20 cellular contexts compared by ENCODE assay signal in the genomic region with DNA sequence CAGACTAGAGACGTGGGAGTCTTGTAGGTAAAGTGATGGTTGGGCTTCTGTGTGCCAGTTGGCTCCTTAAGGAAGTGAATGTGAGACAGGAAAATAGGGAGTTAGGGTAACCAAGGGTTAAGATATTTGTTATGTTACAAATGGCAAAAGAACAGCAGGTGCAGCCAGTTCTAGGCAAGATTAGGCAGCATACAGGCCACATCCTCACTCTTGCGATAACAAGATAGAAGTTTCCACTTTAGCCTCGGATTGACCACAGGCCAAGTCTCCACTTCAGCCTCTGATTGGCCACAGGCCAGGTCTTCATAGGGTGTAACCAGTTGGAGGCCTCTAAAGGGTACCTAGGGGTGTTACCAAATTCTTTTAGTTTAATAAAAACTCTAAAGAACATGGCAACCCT. TPM values are rescaled to one million over a fixed set of nuclear protein-coding genes. Genes with fewer than 3 reads are reported as not detected.
DNase-seq lines count a peak whose midpoint lies in the region; ATAC-seq and TF ChIP-seq lines count a peak whose summit lies in the region.
"Had no signal": no experiment of that assay in that cellular context is flagged by ENCODE, and none has a peak within 500 bp of the region (broad histone marks: within the 10 kb centered on the region; RNA-seq: fewer than 3 reads in every experiment).

No MANE protein-coding gene starts in this region.

- peak overlapping the region; percentile 57 for H3K27ac Mint-ChIP-seq in neural progenitor cell

- no peaks in the 10 kb centered on the region for H3K36me3 Mint-ChIP-seq in neural progenitor cell

- H3K27ac ChIP-seq in KMS-11 (no peak overlapping the region), neural progenitor cell (no peak overlapping the region)
- H3K27ac ChIP-seq: 22Rv1 had no signal

- no peaks in the 10 kb centered on the region for H3K9me3 ChIP-seq in neural progenitor cell (ENCODE audit: low read depth)
- H3K9me3 ChIP-seq: Peyer's patch had no signal

- H3K36me3 ChIP-seq in KMS-11 (ENCODE audit: insufficient read depth) (no peaks in the 10 kb centered on the region), neural progenitor cell (no peaks in the 10 kb centered on the region)
- H3K36me3 ChIP-seq: Peyer's patch had no signal

- H3K9me3 Mint-ChIP-seq in neural progenitor cell, result no peaks in the 10 kb centered on the region

- H3K4me3 ChIP-seq in KMS-11 (IDR thresholded peaks at IDR 0.05; ENCODE audit: insufficient read depth, low read depth, low read length), result no peak overlapping the region
- no peak overlapping the region for H3K4me3 ChIP-seq in neural progenitor cell
- H3K4me3 ChIP-seq: Peyer's patch had no signal

- H3K9ac ChIP-seq in KMS-11, result no peak overlapping the region
- H3K9ac ChIP-seq in neural progenitor cell, result no peak overlapping the region

- H3K27me3 ChIP-seq in KMS-11 (ENCODE audit: insufficient read depth, low read depth), result no peaks in the 10 kb centered on the region
- H3K27me3 ChIP-seq in neural progenitor cell, result no peaks in the 10 kb centered on the region
- H3K27me3 ChIP-seq: Peyer's patch had no signal

- H3K27me3 Mint-ChIP-seq in neural progenitor cell (ENCODE audit: insufficient read depth, low read depth), result peaks cover 6% of the 10 kb centered on the region

- H3K4me3 Mint-ChIP-seq in neural progenitor cell, result no peak overlapping the region

- H3K4me2 ChIP-seq in KMS-11 (peak overlapping the region; percentile 17; the same call in 1 of the 2 replicates), neural progenitor cell (no peak overlapping the region)

- H2AFZ ChIP-seq in KMS-11 (ENCODE audit: low read depth) (peak overlapping the region; percentile 31; the same call in 1 of the 2 replicates), neural progenitor cell (replicated peaks) (no peak overlapping the region)

- H4K20me1 ChIP-seq in KMS-11 (ENCODE audit: insufficient read depth) (no peaks in the 10 kb centered on the region), neural progenitor cell (ENCODE audit: low read depth) (no peaks in the 10 kb centered on the region)

- peak; percentile 11 for DNase-seq in DMS79 treated with DMSO at 0.1 percent for 48 hours (lab: John Stamatoyannopoulos, UW)
- DNase-seq in DMS79 (lab: John Stamatoyannopoulos, UW), result no peak
- DNase-seq in UCSD-AML1 (lab: John Stamatoyannopoulos, UW; ENCODE audit: unreplicated experiment), result peak; percentile 23
- DNase-seq in neural progenitor cell (ENCODE audit: low spot score), result no peak
- DNase-seq in left lobe of liver (ENCODE audit: low spot score), result no peak
- no peak for DNase-seq in inferior parietal cortex (ENCODE audit: extremely low spot score)
- DNase-seq in GM19240 (ENCODE audit: insufficient read length, low spot score), result no peak
- DNase-seq: C1 segment of cervical spinal cord, DMS 273 treated with DMSO at 0.1 percent for 48 hours, EL, H7, NCI-H146, NCI-H2081 treated with DMSO at 0.1 percent for 48 hours, NCI-H2227 treated with DMSO at 0.1 percent for 48 hours, NCI-H748 treated with DMSO at 0.1 percent for 48 hours, Peyer's patch, SHP77 treated with DMSO at 0.1 percent for 48 hours had no signal

- peaks cover 40% of the 10 kb centered on the region for H3K4me1 ChIP-seq in KMS-11 (ENCODE audit: low read depth, poor library complexity, severe bottlenecking)
- H3K4me1 ChIP-seq in neural progenitor cell, result no peaks in the 10 kb centered on the region

- peaks cover 9% of the 10 kb centered on the region for H3K4me1 Mint-ChIP-seq in neural progenitor cell

- no peaks in the 10 kb centered on the region for H3F3A ChIP-seq in neural progenitor cell (ENCODE audit: low read depth)

- H3K79me2 ChIP-seq in KMS-11 (ENCODE audit: insufficient read depth, low read depth) (no peaks in the 10 kb centered on the region), neural progenitor cell (ENCODE audit: low read depth) (no peaks in the 10 kb centered on the region)

- ATAC-seq in left lobe of liver, result no peak
- ATAC-seq: HepG2 had no signal

- TF ChIP-seq CTCF in KMS-11 (conservative IDR thresholded peaks at IDR 0.05; ENCODE audit: low read depth, low read length) (no peak), neural progenitor cell (IDR thresholded peaks at IDR 0.05) (no peak)

RNA-seq across cellular contexts. Expression of gene ABCA1, which starts 54.6 kb away (rescaled TPM):
- total RNA-seq in neural progenitor cell (ENCODE audit: low replicate concordance), result 28.2 and 32.4 TPM in 2 replicates
- total RNA-seq in left lobe of liver, result 48.3 TPM

Comparison
In these comparisons a context has a peak if more than half of its experiments do, and no peak if none do; other contexts are left out.
1. DNase-seq: peak in DMS79 treated with DMSO at 0.1 percent for 48 hours (single experiment) and UCSD-AML1 (single experiment); none in DMS79 (single experiment), neural progenitor cell (single experiment), left lobe of liver (single experiment), inferior parietal cortex (single experiment) and GM19240 (single experiment).